In the genomic region with DNA sequence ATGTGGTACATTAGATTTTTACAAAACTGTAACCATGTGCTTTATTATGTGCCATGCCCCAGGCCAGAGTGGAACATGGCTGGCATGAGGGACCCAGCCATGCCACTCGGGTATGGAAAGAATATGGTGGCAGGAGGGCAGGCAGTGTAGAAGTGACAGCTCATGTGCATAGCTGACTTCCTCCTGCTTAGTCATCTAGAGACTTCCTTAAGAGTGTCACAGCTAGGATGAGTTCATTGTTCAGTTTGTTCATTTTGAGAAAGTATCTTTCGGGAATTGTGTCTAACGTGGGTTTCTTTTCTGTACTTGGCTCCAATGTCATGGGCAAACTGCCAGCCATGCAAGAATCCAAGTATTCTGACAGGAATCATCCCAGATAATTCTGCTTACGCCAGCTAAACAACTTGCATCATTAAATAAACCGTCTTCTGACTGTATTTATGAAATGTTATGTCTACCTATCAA, we compare ENCODE assay signal across 8 cellular contexts.
DNase-seq lines count a peak whose midpoint lies in the region; ATAC-seq and TF ChIP-seq lines count a peak whose summit lies in the region.

No MANE protein-coding gene starts in this region.

- ATAC-seq in GM18870 (IDR thresholded peaks at IDR 0.05; ENCODE audit: unreplicated experiment) (peak; percentile 77), HG03432 (IDR thresholded peaks at IDR 0.05; ENCODE audit: unreplicated experiment) (peak; percentile 86), left lobe of liver (peak; percentile 62), thoracic aorta (ENCODE audit: insufficient number of reproducible peaks, low FRiP score, low read depth) (peak; percentile 72), GM18498 (IDR thresholded peaks at IDR 0.05; ENCODE audit: unreplicated experiment) (no peak)

- H3K27me3 ChIP-seq in thoracic aorta (replicated peaks; ENCODE audit: insufficient read depth) (no peaks in the 10 kb centered on the region), prostate gland (replicated peaks; ENCODE audit: insufficient read depth) (no peaks in the 10 kb centered on the region)

- no peaks in the 10 kb centered on the region for H3K36me3 ChIP-seq in thoracic aorta
- H3K36me3 ChIP-seq in prostate gland: no peaks in the 10 kb centered on the region

- H3K27ac ChIP-seq in thoracic aorta (peak overlapping the region in 1 of 2 donors; percentile 38), prostate gland (no peak overlapping the region)

- H3K9me3 Mint-ChIP-seq in activated naive CD8-positive, alpha-beta T cell (ENCODE audit: low read depth): no peaks in the 10 kb centered on the region

- H3K27me3 Mint-ChIP-seq in activated naive CD8-positive, alpha-beta T cell: no peaks in the 10 kb centered on the region

- intact Hi-C loops in prostate gland (cut with DNase I): no loop called here

- TF ChIP-seq POLR2A in prostate gland (IDR thresholded peaks at IDR 0.05): no peak

- 42% methylated on average over 5 of the region's 5 CpGs for WGBS in prostate gland

- no peaks in the 10 kb centered on the region for H3K9me3 ChIP-seq in thoracic aorta
- no peaks in the 10 kb centered on the region for H3K9me3 ChIP-seq in prostate gland

- TF ChIP-seq CTCF in thoracic aorta (IDR thresholded peaks at IDR 0.05) (no peak), prostate gland (IDR thresholded peaks at IDR 0.05) (no peak)

- no peak overlapping the region for H3K4me3 Mint-ChIP-seq in activated naive CD8-positive, alpha-beta T cell

- H3K4me1 ChIP-seq in thoracic aorta (ENCODE audit: control insufficient read depth in 1 of 2, low read depth in 2 of 2): peaks cover 19 to 60% of the 10 kb centered on the region in 2 donors
- no peaks in the 10 kb centered on the region for H3K4me1 ChIP-seq in prostate gland (replicated peaks)

- DNase-seq in left lobe of liver (ENCODE audit: low spot score) (peak; percentile 49), thoracic aorta (ENCODE audit: low spot score) (no peak), hypothalamus (lab: John Stamatoyannopoulos, UW) (no peak), prostate gland (ENCODE audit: low spot score) (no peak)

- peaks cover 63% of the 10 kb centered on the region for H3K4me1 Mint-ChIP-seq in activated naive CD8-positive, alpha-beta T cell (ENCODE audit: low read depth)

- H3K36me3 Mint-ChIP-seq in activated naive CD8-positive, alpha-beta T cell: peaks cover 43% of the 10 kb centered on the region

- H3K4me3 ChIP-seq in thoracic aorta (no peak overlapping the region), prostate gland (no peak overlapping the region)

- peak overlapping the region; percentile 66 for H3K27ac Mint-ChIP-seq in activated naive CD8-positive, alpha-beta T cell
